Comparison of ENCODE assay signal across 8 cellular contexts in genomic region chr4:151031831-151032605, GRCh38. TPM values are rescaled to one million over a fixed set of nuclear protein-coding genes. Genes with fewer than 3 reads are reported as not detected.
DNase-seq lines count a peak whose midpoint lies in the region; ATAC-seq, FAIRE-seq and TF ChIP-seq lines count a peak whose summit lies in the region.

No MANE protein-coding gene starts in this region.

- POLR2A ChIA-PET in PC-9 (lab: Charles Lee; ENCODE audit: unreplicated experiment) (no interaction called here), endothelial cell of umbilical vein (lab: Charles Lee) (interaction anchor here (0.7 to 1.0 kb wide), 3 partner anchors 16 to 811 kb away, joined by 3 read pairs; no protein-coding TSS in a partner anchor)

- WGBS in heart left ventricle, 4 donors: 71 to 75% (median 74%) methylated on average over 12 of the region's 12 CpGs

- H3K27ac Mint-ChIP-seq in osteocyte (ENCODE audit: unreplicated experiment): no peak overlapping the region

- peak overlapping the region; percentile 72 for H3K9ac ChIP-seq in endothelial cell of umbilical vein (replicated peaks; ENCODE audit: extremely low read depth, insufficient read depth, low read length)

- H2AFZ ChIP-seq in PC-9 (no peak overlapping the region), endothelial cell of umbilical vein (ENCODE audit: low read depth, low read length) (peak overlapping the region; percentile 37)

- TF ChIP-seq CTCF in PC-9 (conservative IDR thresholded peaks at IDR 0.05) (no peak), endothelial cell of umbilical vein (IDR thresholded peaks at IDR 0.05; ENCODE audit: extremely low read depth in 1 of 2, insufficient read depth in 1 of 2, low read depth in 1 of 2, low read length in 2 of 2) (no peak), osteocyte (IDR thresholded peaks at IDR 0.05) (no peak), heart left ventricle (IDR thresholded peaks at IDR 0.05) (no peak)

- no peaks in the 10 kb centered on the region for H3K36me3 Mint-ChIP-seq in osteocyte (ENCODE audit: unreplicated experiment)

- H4K20me1 ChIP-seq in PC-9 (ENCODE audit: insufficient read depth) (no peaks in the 10 kb centered on the region), endothelial cell of umbilical vein (replicated peaks; ENCODE audit: control insufficient read depth, extremely low read depth, insufficient read depth, low read length) (no peaks in the 10 kb centered on the region)

- ATAC-seq in GM21619 (IDR thresholded peaks at IDR 0.05; ENCODE audit: unreplicated experiment): peak; percentile 45
- no peak for ATAC-seq in left lobe of liver
- no peak for ATAC-seq in heart left ventricle

- no peaks in the 10 kb centered on the region for H3K9me2 ChIP-seq in PC-9 (ENCODE audit: insufficient read depth)

- H3K4me1 ChIP-seq in PC-9 (replicated peaks; ENCODE audit: insufficient read depth) (peaks cover 19% of the 10 kb centered on the region), endothelial cell of umbilical vein (ENCODE audit: control insufficient read depth, extremely low read depth, insufficient read depth, low read length) (peaks cover 6% of the 10 kb centered on the region), heart left ventricle (peaks cover 0 to 5% (median 0%) of the 10 kb centered on the region in 12 donors)

- CTCF ChIA-PET in PC-9 (lab: Charles Lee) (no interaction called here), endothelial cell of umbilical vein (lab: Charles Lee) (interaction anchor here (0.6 to 1.0 kb wide), 2 partner anchors 66 to 94 kb away, joined by 3 read pairs; no protein-coding TSS in a partner anchor)

- no peaks in the 10 kb centered on the region for H3K4me1 Mint-ChIP-seq in osteocyte (ENCODE audit: unreplicated experiment)

- H3K27ac ChIP-seq in PC-9 (peak overlapping the region; percentile 61), endothelial cell of umbilical vein (ENCODE audit: insufficient read depth, low read depth, low read length) (peak overlapping the region; percentile 96), heart left ventricle (no peak overlapping the region)

- intact Hi-C loops in PC-9 (cut with micrococcal nuclease; ENCODE audit: unreplicated experiment) (no loop called here), endothelial cell of umbilical vein (cut with micrococcal nuclease) (loop anchor here (1.0 kb wide), 1 partner anchor 17 kb away; the partner anchor contains the start of gene LRBA), heart left ventricle (cut with DNase I) (no loop called here)

- H3K9me3 Mint-ChIP-seq in osteocyte (ENCODE audit: unreplicated experiment): no peaks in the 10 kb centered on the region

- FAIRE-seq in endothelial cell of umbilical vein (lab: Jason Lieb, UNC): peak; percentile 97

- H3F3A ChIP-seq in PC-9 (ENCODE audit: insufficient read depth, low read depth): peaks cover 7% of the 10 kb centered on the region; the same call in 1 of the 2 replicates

- H3K79me2 ChIP-seq in PC-9 (ENCODE audit: low read depth) (no peaks in the 10 kb centered on the region), endothelial cell of umbilical vein (ENCODE audit: control insufficient read depth, insufficient read depth, low read length) (no peaks in the 10 kb centered on the region)

- no peaks in the 10 kb centered on the region for H3K27me3 Mint-ChIP-seq in osteocyte (ENCODE audit: unreplicated experiment)

- H3K4me3 Mint-ChIP-seq in osteocyte (ENCODE audit: unreplicated experiment): no peak overlapping the region

- H3K27me3 ChIP-seq in PC-9 (ENCODE audit: insufficient read depth, low read depth) (no peaks in the 10 kb centered on the region), endothelial cell of umbilical vein (ENCODE audit: control insufficient read depth in 2 of 2, insufficient read depth in 2 of 2, low read length in 2 of 2) (no peaks in the 10 kb centered on the region), heart left ventricle (no peaks in the 10 kb centered on the region)

- H3K4me2 ChIP-seq in PC-9 (no peak overlapping the region), endothelial cell of umbilical vein (ENCODE audit: insufficient read depth, low read length) (peak overlapping the region; percentile 48)

- H3K9me3 ChIP-seq in PC-9 (ENCODE audit: insufficient read depth, low read depth) (no peaks in the 10 kb centered on the region), endothelial cell of umbilical vein (replicated peaks; ENCODE audit: control insufficient read depth, insufficient read depth, low read length) (no peaks in the 10 kb centered on the region), heart left ventricle (no peaks in the 10 kb centered on the region)

- dilution Hi-C loops in endothelial cell of umbilical vein (cut with MboI; ENCODE audit: extremely low pct_ligation_motif_present, low sequenced_read_pairs): no loop called here

- TF ChIP-seq POLR2A in endothelial cell of umbilical vein (IDR thresholded peaks at IDR 0.05; ENCODE audit: low read depth, low read length): peak; percentile 75
- no peak for TF ChIP-seq POLR2A in heart left ventricle (IDR thresholded peaks at IDR 0.05)

- no peaks in the 10 kb centered on the region for H3K9me1 ChIP-seq in endothelial cell of umbilical vein (replicated peaks; ENCODE audit: control insufficient read depth, extremely low read depth, insufficient read depth, low read length)

- no peak overlapping the region for H3K4me3 ChIP-seq in PC-9
- H3K4me3 ChIP-seq in endothelial cell of umbilical vein (replicated peaks in 1 of 3; ENCODE audit: insufficient read depth in 1 of 3, low read depth in 1 of 3, low read length in 3 of 3): peak overlapping the region in 1 of 3 experiments; percentile 23
- peak overlapping the region in 1 of 12 donors; percentile 38 for H3K4me3 ChIP-seq in heart left ventricle

- BruUV-seq in PC-9 (replicated peaks; lab: Mats Ljungman, UMichigan) (no TSS peak), endothelial cell of umbilical vein (replicated peaks; lab: Mats Ljungman, UMichigan) (TSS peak; percentile 99)

- DNase-seq in EL (peak; percentile 61), PC-9 (peak in 1 of 2 experiments; percentile 60), endothelial cell of umbilical vein (ENCODE audit: low read depth, low spot score) (peak; percentile 97), medulla oblongata (ENCODE audit: extremely low spot score) (no peak), left lobe of liver (ENCODE audit: low spot score) (no peak), osteocyte (ENCODE audit: extremely low spot score, unreplicated experiment) (no peak), heart left ventricle (no peak)

- H3K36me3 ChIP-seq in PC-9 (ENCODE audit: low read depth) (no peaks in the 10 kb centered on the region), endothelial cell of umbilical vein (ENCODE audit: control insufficient read depth in 2 of 2, extremely low read depth in 1 of 2, insufficient read depth in 2 of 2, low read length in 2 of 2) (no peaks in the 10 kb centered on the region), heart left ventricle (no peaks in the 10 kb centered on the region)

TF ChIP-seq in endothelial cell of umbilical vein, 7 proteins besides CTCF, POLR2A, EP300 and RAD21:
- TF ChIP-seq GATA2 (IDR thresholded peaks at IDR 0.05; ENCODE audit: insufficient read depth, insufficient read length, low read depth, low read length): peak; percentile 93
- peak; percentile 96 for TF ChIP-seq FOS (IDR thresholded peaks at IDR 0.05; ENCODE audit: borderline replicate concordance, insufficient read depth, low read length)
- TF ChIP-seq POLR2AphosphoS5 (IDR thresholded peaks at IDR 0.05; ENCODE audit: insufficient read depth, low read depth, low read length): peak; percentile 89
- TF ChIP-seq MAX (IDR thresholded peaks at IDR 0.05; ENCODE audit: insufficient read depth, insufficient read length): no peak
- TF ChIP-seq MYC (IDR thresholded peaks at IDR 0.05; ENCODE audit: low read depth, low read length): no peak
- TF ChIP-seq JUN (IDR thresholded peaks at IDR 0.05; ENCODE audit: borderline replicate concordance, insufficient read depth, insufficient read length, low read depth): peak; percentile 99

RNA-seq across cellular contexts. Expression of gene LRBA, which starts 16.9 kb away (rescaled TPM):
- total RNA-seq in PC-9 (2021) (77.4 and 84.5 TPM in 2 replicates), endothelial cell of umbilical vein (35.1 and 38.7 TPM in 2 replicates), left lobe of liver (26.7 TPM), osteocyte (40.8 and 41.4 TPM in 2 replicates), heart left ventricle (10 to 100 TPM; 16.7 to 35.1 (median 25.6) TPM)
- polyA plus RNA-seq in endothelial cell of umbilical vein (15.6 and 18.0 TPM in 2 replicates), heart left ventricle (1 to 10 TPM; 6.5 to 9.7 TPM)
- polyA plus RNA-seq in endothelial cell of umbilical vein (2011; cell fraction: cytosol; rRNA removed): 16.0 and 16.3 TPM in 2 replicates
- 23.3 and 24.7 TPM in 2 replicates for polyA plus RNA-seq in endothelial cell of umbilical vein (2011; cell fraction: nucleus; rRNA removed)
- polyA plus RNA-seq in endothelial cell of umbilical vein (2012): 21.6 and 27.0 TPM in 2 replicates
- polyA minus RNA-seq in endothelial cell of umbilical vein: 101 TPM in 2 replicates
- polyA minus RNA-seq in endothelial cell of umbilical vein (2011; cell fraction: cytosol; rRNA and poly(A)+ RNA removed): 41.3 TPM
- polyA minus RNA-seq in endothelial cell of umbilical vein (2011; cell fraction: nucleus; rRNA and poly(A)+ RNA removed): 177 and 233 TPM in 2 replicates

Comparison
In these comparisons a context has a peak if more than half of its experiments do, and no peak if none do; other contexts are left out.
1. DNase-seq: peak in EL (single experiment) and endothelial cell of umbilical vein (single experiment); none in medulla oblongata (single experiment), left lobe of liver (single experiment), osteocyte (single experiment) and heart left ventricle (0 of 5).
2. H3K27ac ChIP-seq: peak in PC-9 (single experiment) and endothelial cell of umbilical vein (single experiment); none in heart left ventricle (0 of 12).